Comparison of ENCODE assay signal across 14 cellular contexts in the genomic region with DNA sequence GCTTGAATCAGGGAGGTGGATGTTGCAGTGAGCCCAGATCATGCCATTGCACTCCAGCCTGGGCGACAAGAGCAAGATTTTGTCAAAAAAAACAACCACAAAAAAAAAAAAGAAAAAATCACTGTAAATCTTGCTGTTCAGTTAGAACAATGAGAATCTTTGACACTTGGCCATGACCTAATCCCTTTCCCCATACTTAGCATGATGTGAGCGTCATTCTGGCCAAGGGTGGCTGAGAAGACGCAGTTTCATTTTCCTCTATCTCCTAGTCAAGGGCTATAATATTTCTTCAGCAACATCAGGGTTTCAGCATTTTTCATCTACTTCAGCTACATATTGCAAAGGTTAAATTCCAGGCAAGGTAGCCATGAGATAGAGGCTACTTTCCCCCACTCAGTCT.
"Had no signal": no experiment of that assay in that cellular context is flagged by ENCODE, and none has a peak within 500 bp of the region (broad histone marks: within the 10 kb centered on the region; RNA-seq: fewer than 3 reads in every experiment).

No MANE protein-coding gene starts in this region.

- H3K27me3 ChIP-seq: ascending aorta, heart right ventricle, ovary, spleen had no signal

- DNase-seq: activated CD4-positive, alpha-beta T cell treated with anti-CD3 and anti-CD28 coated beads, Interleukin-2, amount 50 U/mL, for 4 hours; activated effector memory CD4-positive, alpha-beta T cell treated with anti-CD3 and anti-CD28 coated beads, Interleukin-2, amount 50 U/mL, for 16 hours; activated naive CD4-positive, alpha-beta T cell treated with anti-CD3 and anti-CD28 coated beads, Interleukin-2, amount 50 U/mL, for 16 hours; activated T-cell treated with anti-CD3 and anti-CD28 coated beads, Interleukin-2, amount 50 U/mL, for 72 hours; dermis blood vessel endothelial cell; effector memory CD8-positive, alpha-beta T cell; heart right ventricle; immature natural killer cell; mesenchymal stem cell; natural killer cell; ovary; spleen; stimulated activated CD4-positive, alpha-beta T cell treated with anti-CD3 and anti-CD28 coated beads, Interleukin-4, amount 100 ng/mL, for 4 hours had no signal

- H3K4me3 ChIP-seq: ascending aorta, heart right ventricle, ovary, spleen had no signal

- H3K27ac ChIP-seq: ascending aorta, heart right ventricle, ovary, spleen had no signal
